18 cellular contexts compared by ENCODE assay signal in genomic region chr4:88533088-88533790, GRCh38. TPM values are rescaled to one million over a fixed set of nuclear protein-coding genes. Genes with fewer than 3 reads are reported as not detected.
DNase-seq lines count a peak whose midpoint lies in the region; ATAC-seq, FAIRE-seq and TF ChIP-seq lines count a peak whose summit lies in the region.
"Had no signal": no experiment of that assay in that cellular context is flagged by ENCODE, and none has a peak within 500 bp of the region (broad histone marks: within the 10 kb centered on the region; RNA-seq: fewer than 3 reads in every experiment).

No MANE protein-coding gene starts in this region.

- H3K4me1 ChIP-seq in endothelial cell of umbilical vein (ENCODE audit: control insufficient read depth, extremely low read depth, insufficient read depth, low read length) = peaks cover 38% of the 10 kb centered on the region
- H3K4me1 ChIP-seq: BLaER1 treated with 17β-estradiol and CSF1 and Interleukin-3, amounts not matched to agents 10 nM and 100 nM; sigmoid colon had no signal

- no peak overlapping the region for H3K4me3 Mint-ChIP-seq in progenitor cell of endocrine pancreas (ENCODE audit: low read depth)
- H3K4me3 Mint-ChIP-seq: activated naive CD4-positive, alpha-beta T cell treated with anti-CD3 and anti-CD28 coated beads, Interleukin-2, amount 50 U/mL, for 24 hours; stimulated activated naive CD8-positive, alpha-beta T cell treated with anti-CD3 and anti-CD28 coated beads, Interleukin-15, Interleukin-2, amounts not matched to agents 100 ng/mL and 50 ng/mL, for 24 hours had no signal

- no peaks in the 10 kb centered on the region for H3K27me3 Mint-ChIP-seq in progenitor cell of endocrine pancreas
- H3K27me3 Mint-ChIP-seq: activated naive CD4-positive, alpha-beta T cell treated with anti-CD3 and anti-CD28 coated beads, Interleukin-2, amount 50 U/mL, for 24 hours; stimulated activated naive CD8-positive, alpha-beta T cell treated with anti-CD3 and anti-CD28 coated beads, Interleukin-15, Interleukin-2, amounts not matched to agents 100 ng/mL and 50 ng/mL, for 24 hours had no signal

- no peak for TF ChIP-seq POLR2A in endothelial cell of umbilical vein (IDR thresholded peaks at IDR 0.05; ENCODE audit: low read depth, low read length)

- no peaks in the 10 kb centered on the region for H3K27me3 ChIP-seq in endothelial cell of umbilical vein (ENCODE audit: control insufficient read depth in 2 of 2, insufficient read depth in 2 of 2, low read length in 2 of 2)
- H3K27me3 ChIP-seq: BLaER1 treated with 17β-estradiol and CSF1 and Interleukin-3, amounts not matched to agents 10 nM and 100 nM; sigmoid colon had no signal

- H3K36me3 Mint-ChIP-seq in progenitor cell of endocrine pancreas (ENCODE audit: insufficient read depth) = no peaks in the 10 kb centered on the region
- H3K36me3 Mint-ChIP-seq: activated naive CD4-positive, alpha-beta T cell treated with anti-CD3 and anti-CD28 coated beads, Interleukin-2, amount 50 U/mL, for 24 hours had no signal

- FAIRE-seq in endothelial cell of umbilical vein (lab: Jason Lieb, UNC) = peak; percentile 72
- FAIRE-seq: colon had no signal

- H3K9ac ChIP-seq in endothelial cell of umbilical vein (replicated peaks; ENCODE audit: extremely low read depth, insufficient read depth, low read length) = peak overlapping the region; percentile 81
- H3K9ac ChIP-seq: BLaER1 treated with 17β-estradiol and CSF1 and Interleukin-3, amounts not matched to agents 10 nM and 100 nM had no signal

- H4K20me1 ChIP-seq in endothelial cell of umbilical vein (replicated peaks; ENCODE audit: control insufficient read depth, extremely low read depth, insufficient read depth, low read length) = no peaks in the 10 kb centered on the region
- H4K20me1 ChIP-seq: BLaER1 treated with 17β-estradiol and CSF1 and Interleukin-3, amounts not matched to agents 10 nM and 100 nM had no signal

- no peaks in the 10 kb centered on the region for H3K79me2 ChIP-seq in endothelial cell of umbilical vein (ENCODE audit: control insufficient read depth, insufficient read depth, low read length)

- no peak overlapping the region for H3K27ac Mint-ChIP-seq in progenitor cell of endocrine pancreas
- H3K27ac Mint-ChIP-seq: activated naive CD4-positive, alpha-beta T cell treated with anti-CD3 and anti-CD28 coated beads, Interleukin-2, amount 50 U/mL, for 24 hours; stimulated activated naive CD8-positive, alpha-beta T cell treated with anti-CD3 and anti-CD28 coated beads, Interleukin-15, Interleukin-2, amounts not matched to agents 100 ng/mL and 50 ng/mL, for 24 hours had no signal

- DNase-seq in EH (ENCODE audit: low read depth) (peak; percentile 58), RPMI7951 (ENCODE audit: low read depth) (peak; percentile 19), endothelial cell of umbilical vein (ENCODE audit: low read depth, low spot score) (peak; percentile 34), kidney tubule cell (ENCODE audit: low spot score) (peak; percentile 57), progenitor cell of endocrine pancreas (ENCODE audit: low spot score, unreplicated experiment) (no peak), DMS 273 (lab: John Stamatoyannopoulos, UW; ENCODE audit: unreplicated experiment) (no peak)
- no peak for DNase-seq in activated CD4-positive, alpha-beta T cell treated with anti-CD3 and anti-CD28 coated beads for 1 hour
- DNase-seq: GOT3, NCI-H2029 treated with DMSO at 0.1 percent for 48 hours, NCI-H748 treated with DMSO at 0.1 percent for 48 hours, SHP77 treated with DMSO at 0.1 percent for 48 hours, sigmoid colon had no signal

- no peaks in the 10 kb centered on the region for H3K9me1 ChIP-seq in endothelial cell of umbilical vein (replicated peaks; ENCODE audit: control insufficient read depth, extremely low read depth, insufficient read depth, low read length)

- TSS peak; percentile 56 for BruUV-seq in endothelial cell of umbilical vein (replicated peaks; lab: Mats Ljungman, UMichigan)

- POLR2A ChIA-PET in endothelial cell of umbilical vein (lab: Charles Lee) = no interaction called here

- no peaks in the 10 kb centered on the region for H3K9me3 ChIP-seq in endothelial cell of umbilical vein (replicated peaks; ENCODE audit: control insufficient read depth, insufficient read depth, low read length)
- H3K9me3 ChIP-seq: BLaER1 treated with 17β-estradiol and CSF1 and Interleukin-3, amounts not matched to agents 10 nM and 100 nM; sigmoid colon had no signal

- H3K4me1 Mint-ChIP-seq in progenitor cell of endocrine pancreas (ENCODE audit: low read depth) = no peaks in the 10 kb centered on the region

- no peak overlapping the region for H3K4me3 ChIP-seq in endothelial cell of umbilical vein (replicated peaks in 1 of 3; ENCODE audit: insufficient read depth in 1 of 3, low read depth in 1 of 3, low read length in 3 of 3)
- H3K4me3 ChIP-seq: BLaER1 treated with 17β-estradiol and CSF1 and Interleukin-3, amounts not matched to agents 10 nM and 100 nM; sigmoid colon had no signal

- intact Hi-C loops in endothelial cell of umbilical vein (cut with micrococcal nuclease) = loop anchor here (5.0 to 10.0 kb wide), 2 partner anchors 289 to 582 kb away; partner anchors contain the start of gene TIGD2

- H2AFZ ChIP-seq in endothelial cell of umbilical vein (ENCODE audit: low read depth, low read length) = peak overlapping the region; percentile 56

- H3K9me3 Mint-ChIP-seq in progenitor cell of endocrine pancreas (ENCODE audit: low read depth) = no peaks in the 10 kb centered on the region
- H3K9me3 Mint-ChIP-seq: activated naive CD4-positive, alpha-beta T cell treated with anti-CD3 and anti-CD28 coated beads, Interleukin-2, amount 50 U/mL, for 24 hours; stimulated activated naive CD8-positive, alpha-beta T cell treated with anti-CD3 and anti-CD28 coated beads, Interleukin-15, Interleukin-2, amounts not matched to agents 100 ng/mL and 50 ng/mL, for 24 hours had no signal

- no peak for ATAC-seq in HG03378 (IDR thresholded peaks at IDR 0.05; ENCODE audit: unreplicated experiment)

- H3K27ac ChIP-seq in endothelial cell of umbilical vein (ENCODE audit: insufficient read depth, low read depth, low read length) = peak overlapping the region; percentile 98
- H3K27ac ChIP-seq: BLaER1 treated with 17β-estradiol and CSF1 and Interleukin-3, amounts not matched to agents 10 nM and 100 nM; HL-60; sigmoid colon had no signal

- dilution Hi-C loops in endothelial cell of umbilical vein (cut with MboI; ENCODE audit: extremely low pct_ligation_motif_present, low sequenced_read_pairs) = no loop called here

- TF ChIP-seq CTCF in endothelial cell of umbilical vein (IDR thresholded peaks at IDR 0.05; ENCODE audit: extremely low read depth in 1 of 2, insufficient read depth in 1 of 2, low read depth in 1 of 2, low read length in 2 of 2) = no peak
- TF ChIP-seq CTCF in progenitor cell of endocrine pancreas (IDR thresholded peaks at IDR 0.05; ENCODE audit: unreplicated experiment) = no peak

- H3K4me2 ChIP-seq in endothelial cell of umbilical vein (ENCODE audit: insufficient read depth, low read length) = peak overlapping the region; percentile 80
- H3K4me2 ChIP-seq: BLaER1 treated with 17β-estradiol and CSF1 and Interleukin-3, amounts not matched to agents 10 nM and 100 nM had no signal

- CTCF ChIA-PET in endothelial cell of umbilical vein (lab: Charles Lee) = interaction anchor here (1.0 to 16.6 kb wide), 11 partner anchors 10 to 491 kb away, joined by 3 to 368 read pairs (median 5); partner anchors contain the start of gene PYURF

- H3K36me3 ChIP-seq in endothelial cell of umbilical vein (ENCODE audit: control insufficient read depth in 2 of 2, extremely low read depth in 1 of 2, insufficient read depth in 2 of 2, low read length in 2 of 2) = no peaks in the 10 kb centered on the region
- H3K36me3 ChIP-seq: BLaER1 treated with 17β-estradiol and CSF1 and Interleukin-3, amounts not matched to agents 10 nM and 100 nM; sigmoid colon had no signal

TF ChIP-seq in endothelial cell of umbilical vein, 7 proteins besides CTCF, POLR2A, EP300 and RAD21:
- TF ChIP-seq FOS (IDR thresholded peaks at IDR 0.05; ENCODE audit: borderline replicate concordance, insufficient read depth, low read length) (no peak), GATA2 (IDR thresholded peaks at IDR 0.05; ENCODE audit: insufficient read depth, insufficient read length, low read depth, low read length) (no peak), POLR2AphosphoS5 (IDR thresholded peaks at IDR 0.05; ENCODE audit: insufficient read depth, low read depth, low read length) (no peak), JUN (IDR thresholded peaks at IDR 0.05; ENCODE audit: borderline replicate concordance, insufficient read depth, insufficient read length, low read depth) (no peak), EZH2 (IDR thresholded peaks at IDR 0.05; ENCODE audit: borderline replicate concordance, low read depth, low read length, severe bottlenecking) (no peak), MYC (IDR thresholded peaks at IDR 0.05; ENCODE audit: low read depth, low read length) (no peak)
- TF ChIP-seq, protein P1, sequence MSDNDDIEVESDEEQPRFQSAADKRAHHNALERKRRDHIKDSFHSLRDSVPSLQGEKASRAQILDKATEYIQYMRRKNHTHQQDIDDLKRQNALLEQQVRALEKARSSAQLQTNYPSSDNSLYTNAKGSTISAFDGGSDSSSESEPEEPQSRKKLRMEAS (IDR thresholded peaks at IDR 0.05; ENCODE audit: insufficient read depth, insufficient read length) = no peak

RNA-seq across cellular contexts. Expression of gene PYURF, which starts 9.7 kb away (rescaled TPM):
- total RNA-seq in RPMI7951 (2014; rRNA removed; shearing (Covaris generic)) = 85.2 and 91.3 TPM in 2 replicates
- total RNA-seq in endothelial cell of umbilical vein (79.7 and 81.8 TPM in 2 replicates), progenitor cell of endocrine pancreas (47.2 and 48.4 TPM in 2 replicates)
- 45.0 and 59.1 TPM in 2 replicates for polyA plus RNA-seq in endothelial cell of umbilical vein
- polyA plus RNA-seq in endothelial cell of umbilical vein (2011; cell fraction: cytosol; rRNA removed) = 48.0 and 48.6 TPM in 2 replicates
- polyA plus RNA-seq in endothelial cell of umbilical vein (2011; cell fraction: nucleus; rRNA removed) = 13.5 and 20.1 TPM in 2 replicates
- polyA plus RNA-seq in endothelial cell of umbilical vein (2012) = 82.9 and 119 TPM in 2 replicates
- 24.0 and 27.8 TPM in 2 replicates for polyA minus RNA-seq in endothelial cell of umbilical vein
- polyA minus RNA-seq in endothelial cell of umbilical vein (2011; cell fraction: cytosol; rRNA and poly(A)+ RNA removed) = 16.6 TPM
- 6.7 and 8.7 TPM in 2 replicates for polyA minus RNA-seq in endothelial cell of umbilical vein (2011; cell fraction: nucleus; rRNA and poly(A)+ RNA removed)

RNA-seq across cellular contexts. Expression of gene HERC3, which starts 59.0 kb away (rescaled TPM):
- 7.8 and 10.1 TPM in 2 replicates for total RNA-seq in RPMI7951 (2014; rRNA removed; shearing (Covaris generic))
- total RNA-seq in endothelial cell of umbilical vein (21.2 and 25.6 TPM in 2 replicates), progenitor cell of endocrine pancreas (7.1 and 8.4 TPM in 2 replicates)
- polyA plus RNA-seq in endothelial cell of umbilical vein = 4.3 and 6.3 TPM in 2 replicates
- polyA plus RNA-seq in endothelial cell of umbilical vein (2011; cell fraction: cytosol; rRNA removed) = 6.6 and 7.0 TPM in 2 replicates
- 12.9 and 18.7 TPM in 2 replicates for polyA plus RNA-seq in endothelial cell of umbilical vein (2011; cell fraction: nucleus; rRNA removed)
- polyA plus RNA-seq in endothelial cell of umbilical vein (2012) = 12.2 and 15.4 TPM in 2 replicates
- 25.6 and 26.1 TPM in 2 replicates for polyA minus RNA-seq in endothelial cell of umbilical vein
- 5.1 TPM for polyA minus RNA-seq in endothelial cell of umbilical vein (2011; cell fraction: cytosol; rRNA and poly(A)+ RNA removed)
- polyA minus RNA-seq in endothelial cell of umbilical vein (2011; cell fraction: nucleus; rRNA and poly(A)+ RNA removed) = 29.2 and 41.4 TPM in 2 replicates

Comparison
In these comparisons a context has a peak if more than half of its experiments do, and no peak if none do; other contexts are left out.
1. DNase-seq: peak in EH (single experiment), RPMI7951 (single experiment), endothelial cell of umbilical vein (single experiment) and kidney tubule cell (single experiment); none in activated CD4-positive, alpha-beta T cell treated with anti-CD3 and anti-CD28 coated beads for 1 hour (single experiment), progenitor cell of endocrine pancreas (single experiment) and DMS 273 (single experiment).